ENCODE assay signal across 20 cellular contexts in genomic region chr4:142236268-142236667, GRCh38.
DNase-seq lines count a peak whose midpoint lies in the region; TF ChIP-seq lines count a peak whose summit lies in the region.
"Had no signal": no experiment of that assay in that cellular context is flagged by ENCODE, and none has a peak within 500 bp of the region (broad histone marks: within the 10 kb centered on the region; RNA-seq: fewer than 3 reads in every experiment).

No MANE protein-coding gene starts in this region.

- no peaks in the 10 kb centered on the region for H3K9me2 ChIP-seq in MM.1S (replicated peaks; ENCODE audit: insufficient read depth, low read length)

- H3K36me3 Mint-ChIP-seq in activated naive CD4-positive, alpha-beta T cell treated with anti-CD3 and anti-CD28 coated beads, Interleukin-2, amount 50 U/mL, for 24 hours, result peaks cover 37% of the 10 kb centered on the region

- no peaks in the 10 kb centered on the region for H3K9me3 Mint-ChIP-seq in activated naive CD4-positive, alpha-beta T cell treated with anti-CD3 and anti-CD28 coated beads, Interleukin-2, amount 50 U/mL, for 24 hours
- H3K9me3 Mint-ChIP-seq: CD4-positive, alpha-beta T cell had no signal

- no peak overlapping the region for H3K9ac ChIP-seq in MM.1S (ENCODE audit: low read length)

- H3K36me3 ChIP-seq in SJCRH30, result peaks cover 24% of the 10 kb centered on the region
- no peaks in the 10 kb centered on the region for H3K36me3 ChIP-seq in MM.1S (replicated peaks; ENCODE audit: insufficient read depth, low read length)
- H3K36me3 ChIP-seq: SJSA1 had no signal

- H3K4me2 ChIP-seq in MM.1S (ENCODE audit: low read depth, low read length), result no peak overlapping the region

- H3K79me2 ChIP-seq in MM.1S (ENCODE audit: low read length), result no peaks in the 10 kb centered on the region

- H3K27ac Mint-ChIP-seq in activated naive CD4-positive, alpha-beta T cell treated with anti-CD3 and anti-CD28 coated beads, Interleukin-2, amount 50 U/mL, for 24 hours, result peak overlapping the region; percentile 52
- H3K27ac Mint-ChIP-seq: CD4-positive, alpha-beta T cell had no signal

- no peaks in the 10 kb centered on the region for H3F3A ChIP-seq in MM.1S (ENCODE audit: insufficient read depth, low read length)

- no peak for TF ChIP-seq CTCF in MM.1S (IDR thresholded peaks at IDR 0.05; ENCODE audit: low read length)

- no peaks in the 10 kb centered on the region; the same call in 1 of the 2 replicates for H3K9me3 ChIP-seq in SJCRH30 (replicated peaks)
- no peaks in the 10 kb centered on the region for H3K9me3 ChIP-seq in MM.1S (replicated peaks; ENCODE audit: insufficient read depth, low read length)
- H3K9me3 ChIP-seq: Caco-2, SJSA1 had no signal

- H3K4me1 Mint-ChIP-seq in activated naive CD4-positive, alpha-beta T cell treated with anti-CD3 and anti-CD28 coated beads, Interleukin-2, amount 50 U/mL, for 24 hours, result peaks cover 56% of the 10 kb centered on the region

- H3K4me1 ChIP-seq in SJCRH30, result peaks cover 19% of the 10 kb centered on the region
- no peaks in the 10 kb centered on the region for H3K4me1 ChIP-seq in MM.1S (ENCODE audit: low read length)
- H3K4me1 ChIP-seq: Caco-2, SJSA1 had no signal

- H3K4me3 Mint-ChIP-seq in activated naive CD4-positive, alpha-beta T cell treated with anti-CD3 and anti-CD28 coated beads, Interleukin-2, amount 50 U/mL, for 24 hours, result no peak overlapping the region
- H3K4me3 Mint-ChIP-seq: CD4-positive, alpha-beta T cell had no signal

- H4K20me1 ChIP-seq in MM.1S (ENCODE audit: insufficient read depth, low read length), result no peaks in the 10 kb centered on the region

- H3K27ac ChIP-seq in SJCRH30, result peak overlapping the region; percentile 63
- no peak overlapping the region for H3K27ac ChIP-seq in MM.1S (ENCODE audit: low read length)
- H3K27ac ChIP-seq: SJSA1 had no signal

- no peak overlapping the region for H3K4me3 ChIP-seq in SJCRH30
- H3K4me3 ChIP-seq in MM.1S (ENCODE audit: low read length), result no peak overlapping the region
- H3K4me3 ChIP-seq: SJSA1 had no signal

- no peak overlapping the region for H2AFZ ChIP-seq in MM.1S (ENCODE audit: low read length)

- no peaks in the 10 kb centered on the region for H3K27me3 Mint-ChIP-seq in activated naive CD4-positive, alpha-beta T cell treated with anti-CD3 and anti-CD28 coated beads, Interleukin-2, amount 50 U/mL, for 24 hours
- H3K27me3 Mint-ChIP-seq: CD4-positive, alpha-beta T cell had no signal

- H3K27me3 ChIP-seq in SJCRH30 (no peaks in the 10 kb centered on the region), MM.1S (replicated peaks; ENCODE audit: insufficient read depth, low read length) (no peaks in the 10 kb centered on the region)
- H3K27me3 ChIP-seq: SJSA1 had no signal

- DNase-seq in activated naive CD4-positive, alpha-beta T cell treated with anti-CD3 and anti-CD28 coated beads, Interleukin-2, amount 50 U/mL, for 16 hours, result no peak
- DNase-seq in SJCRH30 (no peak), dedifferentiated amniotic fluid mesenchymal stem cell (ENCODE audit: extremely low spot score) (peak; percentile 12), MM.1S (no peak), SIG-M5 (lab: John Stamatoyannopoulos, UW) (no peak), hypothalamus (lab: John Stamatoyannopoulos, UW) (no peak)
- DNase-seq: Caco-2; CD4-positive, alpha-beta T cell; GF-D8; GOT3; KBM-7; NCI-H1048; NCI-H1436 treated with DMSO at 0.1 percent for 48 hours; NCI-H2029; NCI-H2171; NCI-H526; PC-3; RPMI8226 had no signal
